ENCODE assay signal across 8 cellular contexts in genomic region chr6:126312013-126312665, GRCh38. TPM values are rescaled to one million over a fixed set of nuclear protein-coding genes. Genes with fewer than 3 reads are reported as not detected.
DNase-seq lines count a peak whose midpoint lies in the region; ATAC-seq and TF ChIP-seq lines count a peak whose summit lies in the region.

No MANE protein-coding gene starts in this region.

- no peaks in the 10 kb centered on the region for H3K27me3 Mint-ChIP-seq in endothelial cell (ENCODE audit: unreplicated experiment)
- no peaks in the 10 kb centered on the region for H3K27me3 Mint-ChIP-seq in activated T-cell treated with anti-CD3 and anti-CD28 coated beads, Interleukin-2, amount 50 U/mL, for 72 hours (ENCODE audit: low read depth)
- H3K27me3 Mint-ChIP-seq in activated T-cell treated with anti-CD3 and anti-CD28 coated beads, Interleukin-2, amount 50 U/mL, for 4 hours (ENCODE audit: low read depth), result peaks cover 2% of the 10 kb centered on the region

- no peak overlapping the region for H3K14ac ChIP-seq in IMR-90 (replicated peaks; ENCODE audit: low read depth, low read length)

- no peak overlapping the region for H2AK9ac ChIP-seq in IMR-90 (replicated peaks; ENCODE audit: low read depth, low read length, poor library complexity)

- ATAC-seq in GM21786 (IDR thresholded peaks at IDR 0.05; ENCODE audit: unreplicated experiment) (peak; percentile 80), IMR-90 (ENCODE audit: low read depth) (no peak)
- no peak for ATAC-seq in activated T-cell treated with anti-CD3 and anti-CD28 coated beads, Interleukin-2, amount 50 U/mL, for 72 hours (replicated peaks in 1 of 2)
- ATAC-seq in activated T-cell treated with anti-CD3 and anti-CD28 coated beads, Interleukin-2, amount 50 U/mL, for 4 hours, result no peak

- no peaks in the 10 kb centered on the region for H3K27me3 ChIP-seq in IMR-90 (ENCODE audit: control insufficient read depth, insufficient read depth, low read length)
- no peaks in the 10 kb centered on the region for H3K27me3 ChIP-seq in vagina

- BruUV-seq in IMR-90 (replicated peaks; lab: Mats Ljungman, UMichigan), result no TSS peak

- no peak overlapping the region for H2BK20ac ChIP-seq in IMR-90 (ENCODE audit: low read depth, low read length)

- no peak overlapping the region for H2AK5ac ChIP-seq in IMR-90 (ENCODE audit: low read depth, low read length)

- no peaks in the 10 kb centered on the region for H3K9me3 Mint-ChIP-seq in endothelial cell (ENCODE audit: unreplicated experiment)
- no peaks in the 10 kb centered on the region for H3K9me3 Mint-ChIP-seq in activated T-cell treated with anti-CD3 and anti-CD28 coated beads, Interleukin-2, amount 50 U/mL, for 72 hours
- no peaks in the 10 kb centered on the region for H3K9me3 Mint-ChIP-seq in activated T-cell treated with anti-CD3 and anti-CD28 coated beads, Interleukin-2, amount 50 U/mL, for 4 hours

- H2BK15ac ChIP-seq in IMR-90 (ENCODE audit: low read depth, low read length), result no peak overlapping the region

- intact Hi-C loops in IMR-90 (cut with micrococcal nuclease) (no loop called here), vagina (cut with DNase I) (no loop called here)

- H3K4me2 ChIP-seq in IMR-90 (ENCODE audit: low read depth, low read length), result no peak overlapping the region

- H3K27ac ChIP-seq in IMR-90 (ENCODE audit: insufficient read depth, low read length) (no peak overlapping the region), vagina (no peak overlapping the region)

- no peaks in the 10 kb centered on the region for H3K9me1 ChIP-seq in IMR-90 (ENCODE audit: insufficient read depth, low read length)

- TF ChIP-seq RAD21 in IMR-90 (IDR thresholded peaks at IDR 0.05; ENCODE audit: low read length), result no peak

- dilution Hi-C loops in IMR-90 (cut with HindIII; ENCODE audit: low sequenced_read_pairs, unreplicated experiment), result no loop called here

- no peak overlapping the region for H3K9ac ChIP-seq in IMR-90 (ENCODE audit: low read depth, low read length)

- H3K36me3 ChIP-seq in IMR-90 (ENCODE audit: control insufficient read depth, insufficient read depth, low read length), result no peaks in the 10 kb centered on the region
- H3K36me3 ChIP-seq in vagina, result no peaks in the 10 kb centered on the region

- no peaks in the 10 kb centered on the region for H4K20me1 ChIP-seq in IMR-90 (ENCODE audit: insufficient read depth, low read length)

- TF ChIP-seq CTCF in GM12875 (IDR thresholded peaks at IDR 0.05; ENCODE audit: borderline replicate concordance, insufficient read depth, low read depth, low read length), result 0 out of 2 replicates have a peak, but pooled peaks have one; percentile 18
- TF ChIP-seq CTCF in IMR-90 (conservative IDR thresholded peaks at IDR 0.05; ENCODE audit: low read depth, low read length), result no peak; the same call in 1 of the 2 replicates
- TF ChIP-seq CTCF in endothelial cell (IDR thresholded peaks at IDR 0.05; ENCODE audit: unreplicated experiment), result peak; percentile 61
- no peak for TF ChIP-seq CTCF in vagina (IDR thresholded peaks at IDR 0.05)

- POLR2A ChIA-PET in IMR-90 (lab: Charles Lee; ENCODE audit: unreplicated experiment), result no interaction called here

- H3K4me1 Mint-ChIP-seq in endothelial cell (ENCODE audit: unreplicated experiment), result no peaks in the 10 kb centered on the region
- no peaks in the 10 kb centered on the region for H3K4me1 Mint-ChIP-seq in activated T-cell treated with anti-CD3 and anti-CD28 coated beads, Interleukin-2, amount 50 U/mL, for 72 hours (ENCODE audit: low read depth)
- no peaks in the 10 kb centered on the region for H3K4me1 Mint-ChIP-seq in activated T-cell treated with anti-CD3 and anti-CD28 coated beads, Interleukin-2, amount 50 U/mL, for 4 hours (ENCODE audit: low read depth)

- H3K4me3 Mint-ChIP-seq in endothelial cell (ENCODE audit: unreplicated experiment), result no peak overlapping the region
- H3K4me3 Mint-ChIP-seq in activated T-cell treated with anti-CD3 and anti-CD28 coated beads, Interleukin-2, amount 50 U/mL, for 72 hours, result no peak overlapping the region
- no peak overlapping the region for H3K4me3 Mint-ChIP-seq in activated T-cell treated with anti-CD3 and anti-CD28 coated beads, Interleukin-2, amount 50 U/mL, for 4 hours

- no peak overlapping the region for H2BK5ac ChIP-seq in IMR-90 (ENCODE audit: low read depth, low read length, poor library complexity, severe bottlenecking)

- no peak overlapping the region for H3K56ac ChIP-seq in IMR-90 (ENCODE audit: extremely low read depth, insufficient read depth, low read length)

- WGBS in IMR-90 (ENCODE audit: extremely low coverage in 2 of 2, insufficient read length in 1 of 2), 2 experiments, result no CpG with 5 or more reads among the region's 1 CpG

- in situ Hi-C loops in IMR-90 (cut with MboI; ENCODE audit: low sequenced_read_pairs), result no loop called here

- H3K4me3 ChIP-seq in GM12875 (ENCODE audit: low read depth, low read length) (no peak overlapping the region), IMR-90 (ENCODE audit: insufficient read depth, low read depth, low read length) (no peak overlapping the region), vagina (no peak overlapping the region)

- H4K8ac ChIP-seq in IMR-90 (ENCODE audit: low read depth in 2 of 2, low read length in 2 of 2), result no peak overlapping the region

- no peaks in the 10 kb centered on the region for H3K36me3 Mint-ChIP-seq in endothelial cell (ENCODE audit: low read depth, unreplicated experiment)
- H3K36me3 Mint-ChIP-seq in activated T-cell treated with anti-CD3 and anti-CD28 coated beads, Interleukin-2, amount 50 U/mL, for 72 hours (ENCODE audit: insufficient read depth in 2 of 2), result no peaks in the 10 kb centered on the region
- H3K36me3 Mint-ChIP-seq in activated T-cell treated with anti-CD3 and anti-CD28 coated beads, Interleukin-2, amount 50 U/mL, for 4 hours (ENCODE audit: insufficient read depth), result no peaks in the 10 kb centered on the region

- no peaks in the 10 kb centered on the region for H3K4me1 ChIP-seq in IMR-90 (ENCODE audit: control insufficient read depth, insufficient read depth, low read length)
- no peaks in the 10 kb centered on the region for H3K4me1 ChIP-seq in vagina

- no peak overlapping the region for H3K23ac ChIP-seq in IMR-90 (ENCODE audit: low read depth, low read length)

- H4K5ac ChIP-seq in IMR-90 (ENCODE audit: low read depth, low read length), result no peak overlapping the region

- H2AFZ ChIP-seq in IMR-90 (replicated peaks; ENCODE audit: low read length, poor library complexity), result no peak overlapping the region

- no peaks in the 10 kb centered on the region for H3K9me3 ChIP-seq in IMR-90 (ENCODE audit: control insufficient read depth, insufficient read depth, low read length)
- no peaks in the 10 kb centered on the region for H3K9me3 ChIP-seq in vagina

- TF ChIP-seq POLR2A in IMR-90 (IDR thresholded peaks at IDR 0.05; ENCODE audit: low read depth, low read length), result no peak
- TF ChIP-seq POLR2A in vagina (IDR thresholded peaks at IDR 0.05), result no peak

- H3K79me1 ChIP-seq in IMR-90 (ENCODE audit: low read depth in 1 of 2, low read length in 2 of 2), result no peaks in the 10 kb centered on the region

- no peak for DNase-seq in IMR-90
- DNase-seq in endothelial cell (ENCODE audit: low spot score), result peak; percentile 16
- DNase-seq in activated T-cell treated with anti-CD3 and anti-CD28 coated beads, Interleukin-2, amount 50 U/mL, for 72 hours, result no peak
- DNase-seq in vagina (ENCODE audit: extremely low spot score in 2 of 2), result no peak
- no peak for DNase-seq in activated T-cell treated with anti-CD3 and anti-CD28 coated beads, Interleukin-2, amount 50 U/mL, for 4 hours
- DNase-seq in T-helper 1 cell, result no peak

- no peak overlapping the region for H3K4ac ChIP-seq in IMR-90 (ENCODE audit: low read depth, low read length)

- no peak overlapping the region for H3K18ac ChIP-seq in IMR-90 (ENCODE audit: low read depth, low read length)

- no peak overlapping the region for H2BK120ac ChIP-seq in IMR-90 (ENCODE audit: low read depth, low read length)

- CTCF ChIA-PET in IMR-90 (lab: Yijun Ruan, JAX), result no interaction called here

- no peak overlapping the region for H3K27ac Mint-ChIP-seq in endothelial cell (ENCODE audit: unreplicated experiment)
- no peak overlapping the region for H3K27ac Mint-ChIP-seq in activated T-cell treated with anti-CD3 and anti-CD28 coated beads, Interleukin-2, amount 50 U/mL, for 72 hours

- H4K91ac ChIP-seq in IMR-90 (ENCODE audit: insufficient read depth, low read depth, low read length), result no peak overlapping the region

TF ChIP-seq in IMR-90, 13 proteins besides CTCF, POLR2A, EP300 and RAD21:
- TF ChIP-seq, protein P1, sequence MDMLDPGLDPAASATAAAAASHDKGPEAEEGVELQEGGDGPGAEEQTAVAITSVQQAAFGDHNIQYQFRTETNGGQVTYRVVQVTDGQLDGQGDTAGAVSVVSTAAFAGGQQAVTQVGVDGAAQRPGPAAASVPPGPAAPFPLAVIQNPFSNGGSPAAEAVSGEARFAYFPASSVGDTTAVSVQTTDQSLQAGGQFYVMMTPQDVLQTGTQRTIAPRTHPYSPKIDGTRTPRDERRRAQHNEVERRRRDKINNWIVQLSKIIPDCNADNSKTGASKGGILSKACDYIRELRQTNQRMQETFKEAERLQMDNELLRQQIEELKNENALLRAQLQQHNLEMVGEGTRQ (IDR thresholded peaks at IDR 0.05; ENCODE audit: low read depth, low read length), result peak; percentile 26; the same call in 1 of the 2 replicates
- TF ChIP-seq, protein P2, sequence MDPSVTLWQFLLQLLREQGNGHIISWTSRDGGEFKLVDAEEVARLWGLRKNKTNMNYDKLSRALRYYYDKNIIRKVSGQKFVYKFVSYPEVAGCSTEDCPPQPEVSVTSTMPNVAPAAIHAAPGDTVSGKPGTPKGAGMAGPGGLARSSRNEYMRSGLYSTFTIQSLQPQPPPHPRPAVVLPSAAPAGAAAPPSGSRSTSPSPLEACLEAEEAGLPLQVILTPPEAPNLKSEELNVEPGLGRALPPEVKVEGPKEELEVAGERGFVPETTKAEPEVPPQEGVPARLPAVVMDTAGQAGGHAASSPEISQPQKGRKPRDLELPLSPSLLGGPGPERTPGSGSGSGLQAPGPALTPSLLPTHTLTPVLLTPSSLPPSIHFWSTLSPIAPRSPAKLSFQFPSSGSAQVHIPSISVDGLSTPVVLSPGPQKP (IDR thresholded peaks at IDR 0.05; ENCODE audit: borderline replicate concordance, low read depth, low read length), result no peak

RNA-seq across cellular contexts. Expression of gene CENPW, which starts 27.8 kb away (rescaled TPM):
- total RNA-seq in IMR-90 (2012; rRNA removed) (8.2 and 15.0 TPM in 2 replicates), endothelial cell (ENCODE audit: unreplicated experiment) (34.0 TPM), vagina (6.4 TPM)
- polyA plus RNA-seq in IMR-90 (2012; rRNA removed), result 19.3 and 22.7 TPM in 2 replicates
- polyA plus RNA-seq in IMR-90 (2012; cell fraction: cytosol; rRNA removed), result 4.2 and 41.4 TPM in 2 replicates
- polyA plus RNA-seq in IMR-90 (2012; cell fraction: nucleus; rRNA removed; ENCODE audit: low replicate concordance), result 1.4 and 4.9 TPM in 2 replicates
- 10 to 100 TPM; 41.2 to 44.9 TPM for total RNA-seq in activated T-cell treated with anti-CD3 and anti-CD28 coated beads, Interleukin-2, amount 50 U/mL, for 72 hours
- 10 to 100 TPM; 22.4 to 36.5 (median 27.4) TPM for total RNA-seq in activated T-cell treated with anti-CD3 and anti-CD28 coated beads, Interleukin-2, amount 50 U/mL, for 4 hours

Comparison
In these comparisons a context has a peak if more than half of its experiments do, and no peak if none do; other contexts are left out.
1. CTCF ChIP-seq: peak in GM12875 (single experiment) and endothelial cell (single experiment); none in IMR-90 (single experiment) and vagina (0 of 3).